8 cellular contexts compared by ENCODE assay signal in the genomic region with DNA sequence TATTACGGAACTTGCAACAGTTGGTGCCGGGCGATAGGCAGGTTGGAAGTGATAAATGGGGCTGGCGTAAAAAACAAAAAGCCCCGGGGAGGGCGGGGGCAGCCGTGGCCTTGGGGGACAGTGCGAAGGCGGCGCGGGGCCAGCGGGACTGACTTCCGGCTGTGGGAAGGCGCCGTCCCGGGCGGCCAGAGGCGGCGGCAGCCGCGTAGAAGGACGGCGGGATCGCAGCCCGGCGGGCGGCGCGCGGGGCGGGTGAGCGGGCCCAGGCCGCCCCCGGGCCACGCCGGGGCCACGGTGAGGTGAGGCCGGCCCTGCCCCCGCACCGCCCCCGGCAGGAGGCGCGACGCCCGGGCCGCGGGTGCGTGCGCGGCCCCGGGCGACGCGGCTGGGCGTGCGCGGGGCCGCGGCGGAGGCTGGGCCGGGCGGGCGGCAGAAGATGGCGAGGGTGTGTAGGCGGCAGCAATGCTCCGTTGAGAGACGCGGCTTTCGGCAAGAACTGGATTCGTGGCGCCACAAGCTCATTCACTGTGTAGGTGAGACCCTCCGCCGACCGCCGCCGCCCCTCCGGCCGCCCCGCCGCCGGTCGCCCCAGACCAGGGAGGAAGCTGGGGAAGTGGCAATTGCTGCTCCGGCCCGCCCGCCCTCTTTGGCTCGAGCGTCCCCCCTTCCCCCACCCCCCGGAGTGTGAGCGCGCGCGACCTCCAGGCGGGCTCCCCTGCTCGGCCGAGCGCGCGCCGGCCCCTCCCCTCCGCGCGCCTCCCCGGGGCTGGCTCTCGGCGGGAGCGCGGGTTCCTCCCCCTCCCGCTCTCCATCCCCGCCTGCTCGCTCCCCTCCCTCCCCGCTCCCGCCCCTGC. TPM values are rescaled to one million over a fixed set of nuclear protein-coding genes. Genes with fewer than 3 reads are reported as not detected.
DNase-seq lines count a peak whose midpoint lies in the region; ATAC-seq and TF ChIP-seq lines count a peak whose summit lies in the region.

Gene LCOR (plus strand): TSS at position 432 of the 854 bp plus-strand sequence. CDS start 116,760 bp downstream, outside the sequence.

- TF ChIP-seq CTCF in AG04450 (IDR thresholded peaks at IDR 0.05; ENCODE audit: low read depth, low read length) (no peak), kidney epithelial cell (IDR thresholded peaks at IDR 0.05; ENCODE audit: insufficient read depth, low read length, poor library complexity, severe bottlenecking) (no peak)

- peak within 1 kb of the TSS; percentile 86 for H3K4me3 ChIP-seq in AG04450 (ENCODE audit: low read depth, low read length)
- H3K4me3 ChIP-seq in kidney epithelial cell (ENCODE audit: low read depth, low read length) = peak within 1 kb of the TSS; percentile 90

- no peaks in the 10 kb centered on the region for H3K36me3 ChIP-seq in kidney epithelial cell (ENCODE audit: control insufficient read depth, insufficient read depth, low read length)

- CTCF ChIA-PET in AG04450 (lab: Charles Lee) = no interaction called here

- H3K9me3 ChIP-seq in AG04450 (ENCODE audit: control insufficient read depth, insufficient read depth, low read length) = no peaks in the 10 kb centered on the region; the same call in 1 of the 2 replicates

- peaks cover 3% of the 10 kb centered on the region for H3K27me3 ChIP-seq in AG04450 (ENCODE audit: control insufficient read depth, insufficient read depth, low read length)
- no peaks in the 10 kb centered on the region for H3K27me3 ChIP-seq in kidney epithelial cell (ENCODE audit: control insufficient read depth, insufficient read depth, low read length)

- POLR2A ChIA-PET in AG04450 (lab: Yijun Ruan, JAX) = interaction anchor here (0.7 to 1.7 kb wide), 4 partner anchors 19 to 205 kb away, joined by 3 to 9 read pairs (median 6); no protein-coding TSS in a partner anchor

- H3K27ac ChIP-seq in AG04450 (ENCODE audit: low read depth, low read length) = peak within 1 kb of the TSS; percentile 78

- ATAC-seq in GM18870 (IDR thresholded peaks at IDR 0.05; ENCODE audit: unreplicated experiment) (peak; percentile 37), HG03103 (IDR thresholded peaks at IDR 0.05; ENCODE audit: low read depth, unreplicated experiment) (peak; percentile 46)

- peak; percentile 63 for DNase-seq in AG04450 (ENCODE audit: low read depth, low spot score)
- DNase-seq in NCI-H345 (lab: John Stamatoyannopoulos, UW) = peak; percentile 84
- peak; percentile 72 for DNase-seq in activated CD4-positive, alpha-beta T cell treated with anti-CD3 and anti-CD28 coated beads for 1 hour
- DNase-seq in cerebellar cortex (ENCODE audit: low spot score) = peak; percentile 71
- DNase-seq in kidney epithelial cell (ENCODE audit: low read depth) = no peak
- peak; percentile 86 for DNase-seq in stimulated activated CD4-positive, alpha-beta T cell treated with anti-CD3 and anti-CD28 coated beads, Interleukin-15, amount 100 ng/mL, for 24 hours

RNA-seq across cellular contexts. Expression of gene LCOR, which starts in this region (rescaled TPM):
- 11.6 and 12.0 TPM in 2 replicates for polyA plus RNA-seq in AG04450 (2011; rRNA removed)
- 34.3 and 34.8 TPM in 2 replicates for polyA minus RNA-seq in AG04450 (2011; rRNA and poly(A)+ RNA removed)
- 27.2 and 29.8 TPM in 2 replicates for total RNA-seq in kidney epithelial cell
